16 cellular contexts compared by ENCODE assay signal in genomic region chr3:6132684-6133432, GRCh38.
"Had no signal": no experiment of that assay in that cellular context is flagged by ENCODE, and none has a peak within 500 bp of the region (broad histone marks: within the 10 kb centered on the region; RNA-seq: fewer than 3 reads in every experiment).

No MANE protein-coding gene starts in this region.

- DNase-seq: activated CD4-positive, alpha-beta memory T cell treated with anti-CD3 and anti-CD28 coated beads, Interleukin-2, amount 10 ng/mL, durations not matched to agents 7 days and 5 days; activated gamma-delta T cell; activated naive CD8-positive, alpha-beta T cell treated with anti-CD3 and anti-CD28 coated beads, Interleukin-2, amount 10 ng/mL, durations not matched to agents 7 days and 5 days; activated T-cell treated with anti-CD3 and anti-CD28 coated beads, Interleukin-2, amount 50 U/mL, for 48 hours; anterior cingulate cortex; dorsolateral prefrontal cortex; midbrain; ovary; stimulated activated CD4-positive, alpha-beta T cell treated with anti-CD3 and anti-CD28 coated beads, Interleukin-15, amount 100 ng/mL, for 24 hours; stimulated activated CD4-positive, alpha-beta T cell treated with anti-CD3 and anti-CD28 coated beads, Interleukin-4, amount 100 ng/mL, for 4 hours; stimulated activated naive CD8-positive, alpha-beta T cell treated with anti-CD3 and anti-CD28 coated beads, Interleukin-15, amount 100 ng/mL, for 72 hours; testis; upper lobe of right lung had no signal

- ATAC-seq: esophagus mucosa; stimulated activated naive CD8-positive, alpha-beta T cell treated with anti-CD3 and anti-CD28 coated beads, Interleukin-15, amount 100 ng/mL, for 72 hours; upper lobe of right lung had no signal

- H3K4me3 ChIP-seq: dorsolateral prefrontal cortex, lung, neural progenitor cell, ovary, testis, upper lobe of right lung had no signal

- H3K36me3 ChIP-seq: neural progenitor cell, ovary, upper lobe of right lung had no signal

- H3K27me3 ChIP-seq: neural progenitor cell, ovary, testis, upper lobe of right lung had no signal
